In the genomic region with DNA sequence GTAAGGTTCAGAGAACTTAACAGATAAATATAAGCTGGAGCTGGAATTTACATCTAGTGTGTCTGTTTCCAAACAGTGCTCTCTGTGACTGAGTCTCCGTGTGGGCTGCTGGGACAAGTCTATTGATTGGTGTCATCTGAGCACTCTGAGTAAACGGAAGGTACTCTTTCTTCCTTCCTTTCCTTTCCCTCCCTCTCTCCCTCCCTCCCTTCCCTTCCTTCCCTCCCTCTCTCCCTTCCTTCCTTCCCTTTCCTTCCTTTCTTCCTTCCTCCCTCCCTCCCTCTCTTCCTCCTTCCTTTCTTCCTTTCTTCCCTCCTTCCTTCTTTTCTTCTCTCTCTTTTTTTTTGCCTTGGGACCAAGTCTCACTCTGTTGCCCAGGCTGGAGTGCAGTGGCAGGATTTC, we compare ENCODE assay signal across 29 cellular contexts. TPM values are rescaled to one million over a fixed set of nuclear protein-coding genes. Genes with fewer than 3 reads are reported as not detected.
A peak's percentile ranks its signal among the peaks of the same experiment; 100 is the strongest.
DNase-seq lines count a peak whose midpoint lies in the region; ATAC-seq, FAIRE-seq and TF ChIP-seq lines count a peak whose summit lies in the region.
"Had no signal": no experiment of that assay in that cellular context is flagged by ENCODE, and none has a peak within 500 bp of the region (broad histone marks: within the 10 kb centered on the region; RNA-seq: fewer than 3 reads in every experiment).

No MANE protein-coding gene starts in this region.

- no peak overlapping the region for H2AK5ac ChIP-seq in IMR-90 (ENCODE audit: low read depth, low read length)

- peak; percentile 23 for FAIRE-seq in K562 (lab: Jason Lieb, UNC)
- FAIRE-seq: bronchial epithelial cell, GM12878, H54, islet of Langerhans had no signal

- BruUV-seq in IMR-90 (replicated peaks; lab: Mats Ljungman, UMichigan): no TSS peak
- no TSS peak for BruUV-seq in K562 (replicated peaks; lab: Mats Ljungman, UMichigan)

- no peak for TF ChIP-seq EP300 in K562 (IDR thresholded peaks at IDR 0.05; ENCODE audit: low read length)

- H2BK120ac ChIP-seq in IMR-90 (ENCODE audit: low read depth, low read length): no peak overlapping the region

- H3K27me3 ChIP-seq in IMR-90 (ENCODE audit: control insufficient read depth, insufficient read depth, low read length) (peaks cover 19% of the 10 kb centered on the region), K562 (ENCODE audit: control insufficient read depth in 2 of 2, insufficient read depth in 2 of 2, low read length in 2 of 2) (peaks cover 0 to 6% of the 10 kb centered on the region in 2 experiments; a peak in 1 of 5 replicates), osteoblast (ENCODE audit: insufficient read depth, low read length) (peaks cover 4% of the 10 kb centered on the region)
- H3K27me3 ChIP-seq in effector memory CD4-positive, alpha-beta T cell (replicated peaks; ENCODE audit: control insufficient read depth, insufficient read depth, low read length, poor library complexity, severe bottlenecking): no peaks in the 10 kb centered on the region
- H3K27me3 ChIP-seq: neutrophil, SJSA1 had no signal

- H3K79me2 ChIP-seq in K562 (ENCODE audit: control insufficient read depth, insufficient read depth, low read length): no peaks in the 10 kb centered on the region
- no peaks in the 10 kb centered on the region for H3K79me2 ChIP-seq in osteoblast (ENCODE audit: insufficient read depth, low read length)

- no peak overlapping the region for H3K56ac ChIP-seq in IMR-90 (ENCODE audit: extremely low read depth, insufficient read depth, low read length)

- H3K9ac ChIP-seq in IMR-90 (ENCODE audit: low read depth, low read length) (no peak overlapping the region), K562 (ENCODE audit: insufficient read depth in 1 of 2, low read depth in 2 of 2, low read length in 2 of 2) (no peak overlapping the region)

- no peak overlapping the region for H3K18ac ChIP-seq in IMR-90 (ENCODE audit: low read depth, low read length)

- no peak overlapping the region for H3K14ac ChIP-seq in IMR-90 (replicated peaks; ENCODE audit: low read depth, low read length)

- H4K8ac ChIP-seq in IMR-90 (ENCODE audit: low read depth in 2 of 2, low read length in 2 of 2): no peak overlapping the region

- no peak overlapping the region for H3K27ac ChIP-seq in IMR-90 (ENCODE audit: insufficient read depth, low read length)
- H3K27ac ChIP-seq in K562 (ENCODE audit: extremely low read depth, low read depth, low read length): no peak overlapping the region
- H3K27ac ChIP-seq in osteoblast (ENCODE audit: low read depth, low read length): no peak overlapping the region
- H3K27ac ChIP-seq in effector memory CD4-positive, alpha-beta T cell (ENCODE audit: insufficient read depth, low read length, poor library complexity, severe bottlenecking): no peak overlapping the region
- H3K27ac ChIP-seq: coronary artery, gastroesophageal sphincter, SJSA1, skin epidermis had no signal

- H3K9me1 ChIP-seq in IMR-90 (ENCODE audit: insufficient read depth, low read length): no peaks in the 10 kb centered on the region
- no peaks in the 10 kb centered on the region for H3K9me1 ChIP-seq in K562 (ENCODE audit: control insufficient read depth, insufficient read depth, low read length)

- H3K4ac ChIP-seq in IMR-90 (ENCODE audit: low read depth, low read length): no peak overlapping the region

- no peak for TF ChIP-seq CTCF in IMR-90 (conservative IDR thresholded peaks at IDR 0.05; ENCODE audit: low read depth, low read length)
- no peak for TF ChIP-seq CTCF in K562 (IDR thresholded peaks at IDR 0.05 in 2 of 3, conservative IDR thresholded peaks at IDR 0.05 in 1 of 3; ENCODE audit: insufficient read depth in 2 of 3, low read depth in 1 of 3, low read length in 3 of 3)
- TF ChIP-seq CTCF in osteoblast (IDR thresholded peaks at IDR 0.05; ENCODE audit: extremely low read depth, low read depth, low read length): no peak

- H4K5ac ChIP-seq in IMR-90 (ENCODE audit: low read depth, low read length): no peak overlapping the region; the same call in 1 of the 2 replicates

- H3K36me3 ChIP-seq in IMR-90 (ENCODE audit: control insufficient read depth, insufficient read depth, low read length) (no peaks in the 10 kb centered on the region), K562 (ENCODE audit: control insufficient read depth, insufficient read depth, low read length) (no peaks in the 10 kb centered on the region), osteoblast (ENCODE audit: insufficient read depth, low read length) (no peaks in the 10 kb centered on the region)
- no peaks in the 10 kb centered on the region for H3K36me3 ChIP-seq in effector memory CD4-positive, alpha-beta T cell (ENCODE audit: control insufficient read depth, insufficient read depth, low read length)
- H3K36me3 ChIP-seq: gastroesophageal sphincter, neutrophil, SJSA1 had no signal

- TF ChIP-seq RAD21 in IMR-90 (IDR thresholded peaks at IDR 0.05; ENCODE audit: low read length): no peak
- TF ChIP-seq RAD21 in K562 (CRISPR knock-in tag; conservative IDR thresholded peaks at IDR 0.05 in 1 of 2, IDR thresholded peaks at IDR 0.05 in 1 of 2): no peak

- intact Hi-C loops in IMR-90 (cut with micrococcal nuclease) (no loop called here), K562 (cut with micrococcal nuclease) (loop anchor here (2.0 kb wide), 1 partner anchor 14 kb away; no protein-coding TSS in a partner anchor)

- no peak overlapping the region for H4K91ac ChIP-seq in IMR-90 (ENCODE audit: insufficient read depth, low read depth, low read length)

- no peak overlapping the region for H2AK9ac ChIP-seq in IMR-90 (replicated peaks; ENCODE audit: low read depth, low read length, poor library complexity)

- H2BK5ac ChIP-seq in IMR-90 (ENCODE audit: low read depth, low read length, poor library complexity, severe bottlenecking): no peak overlapping the region

- no peaks in the 10 kb centered on the region for H3K79me1 ChIP-seq in IMR-90 (ENCODE audit: low read depth in 1 of 2, low read length in 2 of 2)

- no peaks in the 10 kb centered on the region for H4K20me1 ChIP-seq in IMR-90 (ENCODE audit: insufficient read depth, low read length)
- no peaks in the 10 kb centered on the region for H4K20me1 ChIP-seq in K562 (replicated peaks; ENCODE audit: control insufficient read depth, insufficient read depth, low read length)
- no peaks in the 10 kb centered on the region for H4K20me1 ChIP-seq in osteoblast (ENCODE audit: insufficient read depth, low read length)

- POLR2A ChIA-PET in IMR-90 (lab: Charles Lee; ENCODE audit: unreplicated experiment): no interaction called here
- POLR2A ChIA-PET in K562 (lab: Yijun Ruan, JAX): no interaction called here

- no peak overlapping the region for H2BK20ac ChIP-seq in IMR-90 (ENCODE audit: low read depth, low read length)

- WGBS in IMR-90 (ENCODE audit: extremely low coverage in 2 of 2, insufficient read length in 1 of 2), 2 experiments: 17% methylated on average over 1 of the region's 2 CpGs; no CpG with 5 or more reads in 1 of the 2 experiments
- WGBS in K562 (ENCODE audit: insufficient coverage, low coverage, missing lambda C conversion rate): 10% methylated on average over 1 of the region's 2 CpGs

- H3K4me1 ChIP-seq in IMR-90 (ENCODE audit: control insufficient read depth, insufficient read depth, low read length) (peaks cover 2% of the 10 kb centered on the region; the same call in 1 of the 2 replicates), K562 (replicated peaks in 1 of 2; ENCODE audit: control insufficient read depth in 2 of 2, insufficient read depth in 2 of 2, low read length in 2 of 2) (no peaks in the 10 kb centered on the region; a peak in 1 of 5 replicates), osteoblast (ENCODE audit: insufficient read depth, low read length) (no peaks in the 10 kb centered on the region)
- H3K4me1 ChIP-seq in effector memory CD4-positive, alpha-beta T cell (ENCODE audit: control insufficient read depth, insufficient read depth, low read length, poor library complexity, severe bottlenecking): no peaks in the 10 kb centered on the region
- H3K4me1 ChIP-seq: gastroesophageal sphincter, SJSA1 had no signal

- TF ChIP-seq POLR2A in IMR-90 (IDR thresholded peaks at IDR 0.05; ENCODE audit: low read depth, low read length): no peak
- no peak for TF ChIP-seq POLR2A in K562 (conservative IDR thresholded peaks at IDR 0.05)

- H3K4me3 ChIP-seq in IMR-90 (ENCODE audit: insufficient read depth, low read depth, low read length) (no peak overlapping the region), K562 (no peak overlapping the region), osteoblast (ENCODE audit: insufficient read depth, low read length) (no peak overlapping the region)
- no peak overlapping the region for H3K4me3 ChIP-seq in effector memory CD4-positive, alpha-beta T cell (ENCODE audit: insufficient read depth, low read depth, low read length, poor library complexity, severe bottlenecking)
- H3K4me3 ChIP-seq: coronary artery, gastroesophageal sphincter, GM12878, lung, SJSA1, skin epidermis had no signal

- in situ Hi-C loops in IMR-90 (cut with MboI; ENCODE audit: low sequenced_read_pairs): no loop called here
- in situ Hi-C loops in K562 (cut with MboI): no loop called here

- no peak overlapping the region for H2BK15ac ChIP-seq in IMR-90 (ENCODE audit: low read depth, low read length)

- CTCF ChIA-PET in IMR-90 (lab: Yijun Ruan, JAX) (interaction anchor here (1.0 kb wide), 1 partner anchor 228 kb away, joined by 3 read pairs; no protein-coding TSS in a partner anchor), K562 (lab: Yijun Ruan, JAX; ENCODE audit: low intra/inter-chr PET ratio) (no interaction called here)

- no peaks in the 10 kb centered on the region for H3K9me3 ChIP-seq in IMR-90 (ENCODE audit: control insufficient read depth, insufficient read depth, low read length)
- no peaks in the 10 kb centered on the region for H3K9me3 ChIP-seq in K562 (replicated peaks; ENCODE audit: control insufficient read depth, insufficient read depth, low read depth, low read length)
- H3K9me3 ChIP-seq in osteoblast (ENCODE audit: low read depth, low read length): no peaks in the 10 kb centered on the region
- no peaks in the 10 kb centered on the region for H3K9me3 ChIP-seq in effector memory CD4-positive, alpha-beta T cell (ENCODE audit: control insufficient read depth, low read length)
- H3K9me3 ChIP-seq: gastroesophageal sphincter, neutrophil, SJSA1 had no signal

- H3K4me2 ChIP-seq in IMR-90 (ENCODE audit: low read depth, low read length) (peak overlapping the region; percentile 73), K562 (ENCODE audit: insufficient read depth, low read length) (no peak overlapping the region), osteoblast (ENCODE audit: insufficient read depth, low read length) (no peak overlapping the region)

- DNase-seq in NCI-H146 (lab: John Stamatoyannopoulos, UW): peak; percentile 11
- no peak for DNase-seq in NCI-H146 treated with DMSO at 0.1 percent for 48 hours (lab: John Stamatoyannopoulos, UW; ENCODE audit: unreplicated experiment)
- DNase-seq in IMR-90: no peak
- DNase-seq in K562 (ENCODE audit: extremely low read depth in 1 of 4, low spot score in 3 of 4): no peak
- no peak for DNase-seq in osteoblast (ENCODE audit: insufficient read length, low spot score, missing footprints)
- DNase-seq in NCI-H1694 treated with DMSO at 0.1 percent for 48 hours (lab: John Stamatoyannopoulos, UW): no peak
- DNase-seq in GM03348 (ENCODE audit: low spot score): no peak
- DNase-seq in effector memory CD4-positive, alpha-beta T cell: no peak
- DNase-seq: activated CD4-positive, alpha-beta T cell treated with anti-CD3 and anti-CD28 coated beads for 48 hours; activated naive CD4-positive, alpha-beta T cell; activated T-cell treated with anti-CD3 and anti-CD28 coated beads, Interleukin-2, amount 50 U/mL, for 4 hours; AML-193; amniotic stem cell; CD8-positive, alpha-beta T cell; NCI-H187 treated with DMSO at 0.1 percent for 48 hours; NCI-H345; NK-92 treated with Interleukin-12 subunit alpha and Interleukin-12 subunit beta, amount 100 ng/mL, for 24 hours; stimulated activated CD4-positive, alpha-beta T cell treated with anti-CD3 and anti-CD28 coated beads, Interleukin-1b, Interleukin-23, amount 100 ng/mL, for 48 hours; T-helper 2 cell had no signal

- no peak overlapping the region for H3K23ac ChIP-seq in IMR-90 (ENCODE audit: low read depth, low read length)

- dilution Hi-C loops in IMR-90 (cut with HindIII; ENCODE audit: low sequenced_read_pairs, unreplicated experiment): no loop called here

- peak; percentile 62 for ATAC-seq in IMR-90 (ENCODE audit: low read depth)
- peak; percentile 67 for ATAC-seq in K562
- ATAC-seq: activated T-cell treated with anti-CD3 and anti-CD28 coated beads, Interleukin-2, amount 50 U/mL, for 4 hours; CD8-positive, alpha-beta T cell; gastroesophageal sphincter; GM12878 had no signal

- H2AFZ ChIP-seq in IMR-90 (replicated peaks; ENCODE audit: low read length, poor library complexity) (no peak overlapping the region), K562 (ENCODE audit: low read depth, low read length) (peak overlapping the region; percentile 74), osteoblast (ENCODE audit: low read length) (peak overlapping the region; percentile 53)

RNA-seq across cellular contexts. Expression of gene USP42, which starts 11.8 kb away (rescaled TPM):
- total RNA-seq in IMR-90 (2012; rRNA removed) (1.8 and 2.2 TPM in 2 replicates), K562 (2014; rRNA removed) (5.4 and 8.2 TPM in 2 replicates), K562 (2014; rRNA removed; fragmentation: Illumina TruSeq; extraction: Trizol) (7.4 and 8.2 TPM in 2 replicates), K562 (2015; rRNA removed; fragmentation: Illumina TruSeq; extraction: Trizol) (6.6 and 7.0 TPM in 2 replicates), K562 (2021) (15.3 and 16.1 TPM in 2 replicates), osteoblast (6.8 and 8.0 TPM in 2 replicates)
- polyA plus RNA-seq in IMR-90 (2012; rRNA removed) (4.0 TPM in 2 replicates), K562 (2011; rRNA removed) (4.8 and 6.3 TPM in 2 replicates), K562 (2014; fragmentation: Illumina TruSeq; extraction: Trizol) (11.2 and 12.7 TPM in 2 replicates), K562 (2014; fragmentation: Nextera tagmentation; extraction: Ambion mirVana) (1 to 10 TPM; 2.1 to 4.1 TPM), K562 (2014; rRNA removed) (6.0 and 7.2 TPM in 2 replicates)
- polyA plus RNA-seq in IMR-90 (2012; cell fraction: cytosol; rRNA removed): 3.2 and 3.8 TPM in 2 replicates
- polyA plus RNA-seq in IMR-90 (2012; cell fraction: nucleus; rRNA removed; ENCODE audit: low replicate concordance): 10.8 and 11.7 TPM in 2 replicates
- total RNA-seq in K562 (2011; cell fraction: chromatin; rRNA removed; ENCODE audit: low replicate concordance): 26.4 and 32.0 TPM in 2 replicates
- total RNA-seq in K562 (2011; cell fraction: nucleolus; rRNA removed): 12.8 and 13.8 TPM in 2 replicates
- total RNA-seq in K562 (2011; cell fraction: nucleoplasm; rRNA removed): 19.7 and 25.3 TPM in 2 replicates
- polyA plus RNA-seq in K562 (2011; cell fraction: cytosol; rRNA removed): 3.6 and 3.9 TPM in 2 replicates
- 10.5 and 13.4 TPM in 2 replicates for polyA plus RNA-seq in K562 (2011; cell fraction: nucleus; rRNA removed)
- 7.5 and 8.2 TPM in 2 replicates for polyA plus RNA-seq in K562 (2012)
- 7.5 and 9.2 TPM in 2 replicates for polyA minus RNA-seq in K562 (2011; rRNA and poly(A)+ RNA removed)
- polyA minus RNA-seq in K562 (2011; cell fraction: cytosol; rRNA and poly(A)+ RNA removed): 7.7 and 9.3 TPM in 2 replicates
- 4.6 and 5.9 TPM in 2 replicates for polyA minus RNA-seq in K562 (2011; cell fraction: nucleus; rRNA and poly(A)+ RNA removed)

RNA-seq across cellular contexts. Expression of gene EIF2AK1, which starts 34.0 kb away (rescaled TPM):
- 35.1 and 53.9 TPM in 2 replicates for total RNA-seq in IMR-90 (2012; rRNA removed)
- polyA plus RNA-seq in IMR-90 (2012; rRNA removed): 57.9 and 60.8 TPM in 2 replicates
- 52.5 and 81.4 TPM in 2 replicates for polyA plus RNA-seq in IMR-90 (2012; cell fraction: cytosol; rRNA removed)
- polyA plus RNA-seq in IMR-90 (2012; cell fraction: nucleus; rRNA removed; ENCODE audit: low replicate concordance): 132 and 185 TPM in 2 replicates
- 242 and 302 TPM in 2 replicates for total RNA-seq in K562 (2011; cell fraction: chromatin; rRNA removed; ENCODE audit: low replicate concordance)
- 102 and 107 TPM in 2 replicates for total RNA-seq in K562 (2011; cell fraction: nucleolus; rRNA removed)
- total RNA-seq in K562 (2011; cell fraction: nucleoplasm; rRNA removed): 134 and 136 TPM in 2 replicates
- total RNA-seq in K562 (2014; rRNA removed): 213 and 429 TPM in 2 replicates
- 53.4 and 63.1 TPM in 2 replicates for total RNA-seq in K562 (2014; rRNA removed; fragmentation: Illumina TruSeq; extraction: Trizol)
- total RNA-seq in K562 (2015; rRNA removed; fragmentation: Illumina TruSeq; extraction: Trizol): 39.1 and 42.2 TPM in 2 replicates
- 148 and 160 TPM in 2 replicates for total RNA-seq in K562 (2021)
- 145 and 147 TPM in 2 replicates for polyA plus RNA-seq in K562 (2011; rRNA removed)
- 125 and 126 TPM in 2 replicates for polyA plus RNA-seq in K562 (2011; cell fraction: cytosol; rRNA removed)
- polyA plus RNA-seq in K562 (2011; cell fraction: nucleus; rRNA removed): 165 and 175 TPM in 2 replicates
- polyA plus RNA-seq in K562 (2012): 87.1 and 139 TPM in 2 replicates
- 125 and 149 TPM in 2 replicates for polyA plus RNA-seq in K562 (2014; fragmentation: Illumina TruSeq; extraction: Trizol)
- polyA plus RNA-seq in K562 (2014; fragmentation: Nextera tagmentation; extraction: Ambion mirVana): 10 to 100 TPM; 28.8 to 42.3 TPM
- 142 and 180 TPM in 2 replicates for polyA plus RNA-seq in K562 (2014; rRNA removed)
- 165 and 204 TPM in 2 replicates for polyA minus RNA-seq in K562 (2011; rRNA and poly(A)+ RNA removed)
- 74.7 and 86.0 TPM in 2 replicates for polyA minus RNA-seq in K562 (2011; cell fraction: cytosol; rRNA and poly(A)+ RNA removed)
- 75.7 and 122 TPM in 2 replicates for polyA minus RNA-seq in K562 (2011; cell fraction: nucleus; rRNA and poly(A)+ RNA removed)
- 67.2 and 118 TPM in 2 replicates for total RNA-seq in osteoblast
